Comparison of ENCODE assay signal across 36 cellular contexts in genomic region chr12:9640024-9640423, GRCh38. TPM values are rescaled to one million over a fixed set of nuclear protein-coding genes. Genes with fewer than 3 reads are reported as not detected.
"Had no signal": no experiment of that assay in that cellular context is flagged by ENCODE, and none has a peak within 500 bp of the region (broad histone marks: within the 10 kb centered on the region; RNA-seq: fewer than 3 reads in every experiment).

No MANE protein-coding gene starts in this region.

- H3K9me3 ChIP-seq: adrenal gland, body of pancreas, breast epithelium had no signal

- H3K4me3 Mint-ChIP-seq: activated B cell treated with CpG ODN at 0.5 μM for 24 hours; activated CD4-positive, alpha-beta memory T cell treated with anti-CD3 and anti-CD28 coated beads for 36 hours; activated CD4-positive, alpha-beta T cell treated with anti-CD3 and anti-CD28 coated beads, Interleukin-2, amount 10 ng/mL, durations not matched to agents 24 days and 14 days; activated CD8-positive, alpha-beta T cell treated with anti-CD3 and anti-CD28 coated beads for 36 hours; activated naive CD4-positive, alpha-beta T cell treated with anti-CD3 and anti-CD28 coated beads for 36 hours; activated naive CD8-positive, alpha-beta T cell treated with anti-CD3 and anti-CD28 coated beads for 36 hours; activated T-cell treated with anti-CD3 and anti-CD28 coated beads, Interleukin-2, amount 50 U/mL, for 4 hours; activated T-cell treated with anti-CD3 and anti-CD28 coated beads, Interleukin-2, amount 50 U/mL, for 72 hours; activated T-helper 1 cell treated with anti-CD3 and anti-CD28 coated beads, Interleukin-12 subunit alpha, Interleukin-12 subunit beta, Interleukin-2, Interleukin-4 antibody, amounts not matched to agents 30 ng/mL and 10 ng/mL and 1 ng/mL, durations not matched to agents 14 hours and 24 hours and 36 hours; activated T-helper 17 cell treated with anti-CD3 and anti-CD28 coated beads, Interleukin-2, amount 50 U/mL, for 72 hours; T-helper 2 cell treated with Interferon-gamma antibody and Interleukin-4, amounts not matched to agents 5 μg/mL and 100 μg/mL, for 36 hours had no signal

- H3K4me3 ChIP-seq: adrenal gland, body of pancreas, breast epithelium had no signal

- H3K27me3 Mint-ChIP-seq: activated B cell treated with CpG ODN at 0.5 μM for 24 hours; activated CD4-positive, alpha-beta memory T cell treated with anti-CD3 and anti-CD28 coated beads for 36 hours; activated CD4-positive, alpha-beta T cell treated with anti-CD3 and anti-CD28 coated beads, Interleukin-2, amount 10 ng/mL, durations not matched to agents 24 days and 14 days; activated CD8-positive, alpha-beta T cell treated with anti-CD3 and anti-CD28 coated beads for 36 hours; activated naive CD8-positive, alpha-beta T cell treated with anti-CD3 and anti-CD28 coated beads for 36 hours; activated T-helper 17 cell treated with anti-CD3 and anti-CD28 coated beads, Interleukin-2, amount 50 U/mL, for 72 hours had no signal

- FAIRE-seq: astrocyte, TTC549 had no signal

- H3K36me3 ChIP-seq: adrenal gland, brain microvascular endothelial cell, breast epithelium had no signal

- H3K4me1 ChIP-seq: adrenal gland, body of pancreas, breast epithelium had no signal

- ATAC-seq: activated CD8-positive, alpha-beta T cell treated with anti-CD3 and anti-CD28 coated beads for 36 hours; activated naive CD4-positive, alpha-beta T cell treated with anti-CD3 and anti-CD28 coated beads, Interleukin-2, amount 50 U/mL, for 72 hours; activated T-cell treated with anti-CD3 and anti-CD28 coated beads, Interleukin-2, amount 50 U/mL, for 4 hours; activated T-cell treated with anti-CD3 and anti-CD28 coated beads, Interleukin-2, amount 50 U/mL, for 72 hours; activated T-helper 17 cell treated with anti-CD3 and anti-CD28 coated beads, Interleukin-2, amount 50 U/mL, for 72 hours; body of pancreas had no signal

- DNase-seq: activated B cell treated with CpG ODN at 0.5 μM for 24 hours; activated CD4-positive, alpha-beta memory T cell treated with anti-CD3 and anti-CD28 coated beads for 36 hours; activated CD4-positive, alpha-beta T cell treated with anti-CD3 and anti-CD28 coated beads for 4 hours; activated CD4-positive, alpha-beta T cell treated with anti-CD3 and anti-CD28 coated beads, Interleukin-2, amount 10 ng/mL, durations not matched to agents 24 days and 14 days; activated CD4-positive, alpha-beta T cell treated with anti-CD3 and anti-CD28 coated beads, Interleukin-2, amount 50 U/mL, for 1 hour; activated CD4-positive, alpha-beta T cell treated with anti-CD3 and anti-CD28 coated beads, Interleukin-2, amount 50 U/mL, for 4 hours; activated CD4-positive, CD25-positive, alpha-beta regulatory T cell treated with anti-CD3 and anti-CD28 coated beads, Interleukin-2, amount 50 U/mL, for 72 hours; activated CD8-positive, alpha-beta memory T cell treated with anti-CD3 and anti-CD28 coated beads, Interleukin-2, amount 50 U/mL, for 4 hours; activated CD8-positive, alpha-beta T cell treated with anti-CD3 and anti-CD28 coated beads for 36 hours; activated effector memory CD4-positive, alpha-beta T cell treated with anti-CD3 and anti-CD28 coated beads, Interleukin-2, amount 50 U/mL, for 16 hours; activated gamma-delta T cell treated with Interleukin-2 at 50 U/mL for 16 hours; activated naive CD4-positive, alpha-beta T cell; activated naive CD4-positive, alpha-beta T cell treated with anti-CD3 and anti-CD28 coated beads for 36 hours; activated naive CD4-positive, alpha-beta T cell treated with anti-CD3 and anti-CD28 coated beads, Interleukin-2, amount 50 U/mL, for 16 hours; activated naive CD8-positive, alpha-beta T cell treated with anti-CD3 and anti-CD28 coated beads for 36 hours; activated T-cell treated with anti-CD3 and anti-CD28 coated beads for 4 hours; activated T-cell treated with anti-CD3 and anti-CD28 coated beads, Interleukin-2, amount 50 U/mL, for 1 hour; activated T-cell treated with anti-CD3 and anti-CD28 coated beads, Interleukin-2, amount 50 U/mL, for 4 hours; activated T-cell treated with anti-CD3 and anti-CD28 coated beads, Interleukin-2, amount 50 U/mL, for 72 hours; adrenal gland; amniotic stem cell; aorta; body of pancreas; brain microvascular endothelial cell; central memory CD4-positive, alpha-beta T cell; T-helper 2 cell; T-helper 9 cell had no signal

- H3K27me3 ChIP-seq: adrenal gland, body of pancreas, brain microvascular endothelial cell, breast epithelium had no signal

- H3K27ac Mint-ChIP-seq: activated CD4-positive, alpha-beta memory T cell treated with anti-CD3 and anti-CD28 coated beads for 36 hours; activated CD4-positive, alpha-beta T cell treated with anti-CD3 and anti-CD28 coated beads, Interleukin-2, amount 10 ng/mL, durations not matched to agents 24 days and 14 days; activated CD8-positive, alpha-beta T cell treated with anti-CD3 and anti-CD28 coated beads for 36 hours; activated naive CD4-positive, alpha-beta T cell treated with anti-CD3 and anti-CD28 coated beads for 36 hours; activated T-cell treated with anti-CD3 and anti-CD28 coated beads, Interleukin-2, amount 50 U/mL, for 72 hours; activated T-helper 1 cell treated with anti-CD3 and anti-CD28 coated beads, Interleukin-12 subunit alpha, Interleukin-12 subunit beta, Interleukin-2, Interleukin-4 antibody, amounts not matched to agents 30 ng/mL and 10 ng/mL and 1 ng/mL, durations not matched to agents 14 hours and 24 hours and 36 hours; activated T-helper 17 cell treated with anti-CD3 and anti-CD28 coated beads, Interleukin-2, amount 50 U/mL, for 72 hours; T-helper 2 cell treated with Interferon-gamma antibody and Interleukin-4, amounts not matched to agents 5 μg/mL and 100 μg/mL, for 36 hours had no signal

- H3K27ac ChIP-seq: adrenal gland, body of pancreas, brain microvascular endothelial cell, breast epithelium, VCaP had no signal

RNA-seq across cellular contexts. Expression of gene KLRB1, which starts 32.3 kb away (rescaled TPM):
- total RNA-seq: activated B cell treated with CpG ODN at 0.5 μM for 24 hours; activated CD4-positive, alpha-beta T cell treated with anti-CD3 and anti-CD28 coated beads, Interleukin-2, amount 10 ng/mL, durations not matched to agents 24 days and 14 days; activated naive CD8-positive, alpha-beta T cell treated with anti-CD3 and anti-CD28 coated beads for 36 hours; activated T-helper 1 cell treated with anti-CD3 and anti-CD28 coated beads, Interleukin-12 subunit alpha, Interleukin-12 subunit beta, Interleukin-2, Interleukin-4 antibody, amounts not matched to agents 30 ng/mL and 10 ng/mL and 1 ng/mL, durations not matched to agents 14 hours and 24 hours and 36 hours; astrocyte; cerebellum had no signal
- polyA plus RNA-seq: aorta had no signal
